Comparison of ENCODE assay signal across 1 cellular context in genomic region chr1:11069233-11069950, GRCh38.
TF ChIP-seq lines count a peak whose summit lies in the region.

No MANE protein-coding gene starts in this region.

TF ChIP-seq in SK-N-SH, 30 proteins besides CTCF, POLR2A, EP300 and RAD21 (continued from another document):
- TF ChIP-seq REST (IDR thresholded peaks at IDR 0.05; ENCODE audit: low read depth, low read length) (no peak), CHD2 (IDR thresholded peaks at IDR 0.05; ENCODE audit: low read length, partially characterized antibody) (no peak)
